8 cellular contexts compared by ENCODE assay signal in the genomic region with DNA sequence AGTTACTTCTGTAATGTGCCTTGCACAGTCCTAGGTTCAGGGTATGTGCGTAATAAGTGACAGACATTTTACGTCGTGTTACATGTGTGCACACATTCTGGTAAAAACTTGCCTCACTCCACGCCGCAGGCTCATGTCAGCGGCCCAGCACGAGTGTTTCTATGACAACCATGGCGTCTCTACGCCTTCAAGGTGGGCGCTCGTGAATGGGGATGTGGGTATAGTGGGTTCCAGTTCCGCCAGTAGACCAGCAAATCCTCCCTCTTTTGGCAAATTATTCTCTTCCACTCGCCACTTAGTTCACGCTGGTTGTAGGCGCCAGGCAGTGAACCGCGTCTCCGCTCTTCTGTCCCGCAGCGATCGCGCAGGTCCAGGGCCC. TPM values are rescaled to one million over a fixed set of nuclear protein-coding genes. Genes with fewer than 3 reads are reported as not detected.
DNase-seq lines count a peak whose midpoint lies in the region; ATAC-seq and TF ChIP-seq lines count a peak whose summit lies in the region.

No MANE protein-coding gene starts in this region.

- H3K27ac Mint-ChIP-seq in CD8-positive, alpha-beta memory T cell: peak overlapping the region in 3 of 8 donors; percentile 1 to 75 (median 20)
- no peak overlapping the region for H3K27ac Mint-ChIP-seq in activated CD8-positive, alpha-beta T cell treated with anti-CD3 and anti-CD28 coated beads, Interleukin-2, amount 10 ng/mL, durations not matched to agents 7 days and 5 days

- H3K27ac ChIP-seq in CD8-positive, alpha-beta memory T cell (ENCODE audit: low read depth, low read length): no peak overlapping the region
- peak overlapping the region in 9 of 10 donors; percentile 15 to 71 (median 64) for H3K27ac ChIP-seq in heart right ventricle

- no peaks in the 10 kb centered on the region for H3K9me3 ChIP-seq in CD8-positive, alpha-beta memory T cell (ENCODE audit: low read length)
- H3K9me3 ChIP-seq in heart right ventricle: no peaks in the 10 kb centered on the region

- H3K4me3 ChIP-seq in CD8-positive, alpha-beta memory T cell (ENCODE audit: low read length): peak overlapping the region; percentile 36
- H3K4me3 ChIP-seq in heart right ventricle: peak overlapping the region; percentile 32 to 78 (median 62)
- peak overlapping the region; percentile 56 for H3K4me3 ChIP-seq in skeletal muscle cell (ENCODE audit: low read depth, low read length)

- peaks cover 24% of the 10 kb centered on the region for H3K27me3 ChIP-seq in CD8-positive, alpha-beta memory T cell (ENCODE audit: insufficient read depth, low read length, poor library complexity, severe bottlenecking)
- peaks cover 0 to 65% (median 0%) of the 10 kb centered on the region in 7 donors for H3K27me3 ChIP-seq in heart right ventricle

- intact Hi-C loops in heart right ventricle (cut with DNase I): loop anchor here in 4 of 10 donors (5.0 to 10.0 kb wide), 4 partner anchors 51 to 184 kb away; a partner anchor contains a TSS

- peaks cover 53 to 68% of the 10 kb centered on the region in 2 donors for H3K27me3 Mint-ChIP-seq in CD8-positive, alpha-beta memory T cell
- H3K27me3 Mint-ChIP-seq in activated CD8-positive, alpha-beta T cell treated with anti-CD3 and anti-CD28 coated beads, Interleukin-2, amount 10 ng/mL, durations not matched to agents 7 days and 5 days (ENCODE audit: low read depth): peaks cover 68% of the 10 kb centered on the region

- WGBS in heart right ventricle, 2 donors: 29 to 31% methylated on average over 22 of the region's 22 CpGs

- no peak for TF ChIP-seq CTCF in heart right ventricle (IDR thresholded peaks at IDR 0.05)

- POLR2A ChIA-PET in CD8-positive, alpha-beta memory T cell (lab: Charles Lee): no interaction called here
- POLR2A ChIA-PET in activated CD8-positive, alpha-beta T cell treated with anti-CD3 and anti-CD28 coated beads, Interleukin-2, amount 10 ng/mL, durations not matched to agents 7 days and 5 days (lab: Charles Lee): no interaction called here

- H3K9me3 Mint-ChIP-seq in CD8-positive, alpha-beta memory T cell: no peaks in the 10 kb centered on the region
- no peaks in the 10 kb centered on the region for H3K9me3 Mint-ChIP-seq in activated CD8-positive, alpha-beta T cell treated with anti-CD3 and anti-CD28 coated beads, Interleukin-2, amount 10 ng/mL, durations not matched to agents 7 days and 5 days (ENCODE audit: insufficient read depth)

- no peaks in the 10 kb centered on the region for H3K36me3 Mint-ChIP-seq in CD8-positive, alpha-beta memory T cell
- no peaks in the 10 kb centered on the region for H3K36me3 Mint-ChIP-seq in activated CD8-positive, alpha-beta T cell treated with anti-CD3 and anti-CD28 coated beads, Interleukin-2, amount 10 ng/mL, durations not matched to agents 7 days and 5 days (ENCODE audit: low read depth)

- H3K36me3 ChIP-seq in CD8-positive, alpha-beta memory T cell (ENCODE audit: insufficient read depth, low read length): no peaks in the 10 kb centered on the region
- H3K36me3 ChIP-seq in heart right ventricle: no peaks in the 10 kb centered on the region

- H3K4me1 ChIP-seq in CD8-positive, alpha-beta memory T cell (ENCODE audit: insufficient read depth, low read length): peaks cover 5% of the 10 kb centered on the region
- peaks cover 0 to 30% (median 20%) of the 10 kb centered on the region in 9 donors for H3K4me1 ChIP-seq in heart right ventricle

- H3K4me3 Mint-ChIP-seq in CD8-positive, alpha-beta memory T cell: peak overlapping the region; percentile 36 to 88 (median 80)
- H3K4me3 Mint-ChIP-seq in activated CD8-positive, alpha-beta T cell treated with anti-CD3 and anti-CD28 coated beads, Interleukin-2, amount 10 ng/mL, durations not matched to agents 7 days and 5 days: peak overlapping the region; percentile 65

- CTCF ChIA-PET in CD8-positive, alpha-beta memory T cell (lab: Charles Lee): no interaction called here
- CTCF ChIA-PET in activated CD8-positive, alpha-beta T cell treated with anti-CD3 and anti-CD28 coated beads, Interleukin-2, amount 10 ng/mL, durations not matched to agents 7 days and 5 days (lab: Charles Lee): no interaction called here

- peaks cover 14 to 32% (median 22%) of the 10 kb centered on the region in 3 donors for H3K4me1 Mint-ChIP-seq in CD8-positive, alpha-beta memory T cell
- peaks cover 26% of the 10 kb centered on the region for H3K4me1 Mint-ChIP-seq in activated CD8-positive, alpha-beta T cell treated with anti-CD3 and anti-CD28 coated beads, Interleukin-2, amount 10 ng/mL, durations not matched to agents 7 days and 5 days (ENCODE audit: low read depth)

- ATAC-seq in HG02678 (IDR thresholded peaks at IDR 0.05; ENCODE audit: unreplicated experiment): peak; percentile 45
- peak; percentile 51 for ATAC-seq in activated CD8-positive, alpha-beta T cell treated with anti-CD3 and anti-CD28 coated beads, Interleukin-2, amount 10 ng/mL, durations not matched to agents 7 days and 5 days
- peak in 3 of 8 donors; percentile 6 to 26 (median 12) for ATAC-seq in heart right ventricle

- peak in 3 of 5 donors; percentile 41 to 59 (median 53) for DNase-seq in CD8-positive, alpha-beta memory T cell
- peak; percentile 52 for DNase-seq in activated CD8-positive, alpha-beta T cell treated with anti-CD3 and anti-CD28 coated beads, Interleukin-2, amount 10 ng/mL, durations not matched to agents 7 days and 5 days
- DNase-seq in heart right ventricle (no peak), skeletal muscle cell (ENCODE audit: low read depth) (no peak), NCI-H146 treated with DMSO at 0.1 percent for 48 hours (lab: John Stamatoyannopoulos, UW; ENCODE audit: unreplicated experiment) (no peak), DMS153 (lab: John Stamatoyannopoulos, UW) (no peak), AG20443 (ENCODE audit: low spot score) (no peak)

RNA-seq across cellular contexts. Expression of a gene that starts 40.3 kb away (rescaled TPM):
- 10 to 100 TPM; 13.1 to 13.3 TPM for total RNA-seq in CD8-positive, alpha-beta memory T cell
- polyA plus RNA-seq in CD8-positive, alpha-beta memory T cell: 1.7 TPM
- total RNA-seq in activated CD8-positive, alpha-beta T cell treated with anti-CD3 and anti-CD28 coated beads, Interleukin-2, amount 10 ng/mL, durations not matched to agents 7 days and 5 days: 10 to 100 TPM; 12.1 to 12.6 TPM
- 10 to 100 TPM in 2 of 10 donors, 1 to 10 TPM in 8; 5.7 to 11.5 (median 9.0) TPM for total RNA-seq in heart right ventricle
- 1 to 10 TPM; 5.3 to 8.8 TPM for polyA plus RNA-seq in heart right ventricle

RNA-seq across cellular contexts. Expression of a gene that starts 53.8 kb away (rescaled TPM):
- 10 to 100 TPM; 31.4 to 34.9 TPM for total RNA-seq in CD8-positive, alpha-beta memory T cell
- 42.2 TPM for polyA plus RNA-seq in CD8-positive, alpha-beta memory T cell
- total RNA-seq in activated CD8-positive, alpha-beta T cell treated with anti-CD3 and anti-CD28 coated beads, Interleukin-2, amount 10 ng/mL, durations not matched to agents 7 days and 5 days: 10 to 100 TPM; 24.7 to 27.0 TPM
- 10 to 100 TPM; 16.0 to 30.1 (median 21.6) TPM for total RNA-seq in heart right ventricle
- 10 to 100 TPM; 25.0 to 37.5 TPM for polyA plus RNA-seq in heart right ventricle

RNA-seq across cellular contexts. Expression of a gene that starts 58.0 kb away (rescaled TPM):
- total RNA-seq in CD8-positive, alpha-beta memory T cell: 10 to 100 TPM; 25.1 to 30.3 TPM
- polyA plus RNA-seq in CD8-positive, alpha-beta memory T cell: 20.8 TPM
- total RNA-seq in activated CD8-positive, alpha-beta T cell treated with anti-CD3 and anti-CD28 coated beads, Interleukin-2, amount 10 ng/mL, durations not matched to agents 7 days and 5 days: 10 to 100 TPM; 14.1 to 15.6 TPM
- total RNA-seq in heart right ventricle: 10 to 100 TPM in 6 of 10 donors, 1 to 10 TPM in 4; 7.4 to 14.8 (median 10.7) TPM
- polyA plus RNA-seq in heart right ventricle: 10 to 100 TPM in 1 of 2 donors, 1 to 10 TPM in 1; 9.6 to 11.0 TPM

Comparison
In these comparisons a context has a peak if more than half of its experiments do, and no peak if none do; other contexts are left out.
1. DNase-seq: peak in CD8-positive, alpha-beta memory T cell (3 of 5) and activated CD8-positive, alpha-beta T cell treated with anti-CD3 and anti-CD28 coated beads, Interleukin-2, amount 10 ng/mL, durations not matched to agents 7 days and 5 days (single experiment); none in heart right ventricle (0 of 2), skeletal muscle cell (single experiment), NCI-H146 treated with DMSO at 0.1 percent for 48 hours (single experiment), DMS153 (single experiment) and AG20443 (single experiment).
2. Peak in every context shown above with its lines, with median percentiles within 50 percentile points of each other: H3K4me3 ChIP-seq.